In the genomic region with DNA sequence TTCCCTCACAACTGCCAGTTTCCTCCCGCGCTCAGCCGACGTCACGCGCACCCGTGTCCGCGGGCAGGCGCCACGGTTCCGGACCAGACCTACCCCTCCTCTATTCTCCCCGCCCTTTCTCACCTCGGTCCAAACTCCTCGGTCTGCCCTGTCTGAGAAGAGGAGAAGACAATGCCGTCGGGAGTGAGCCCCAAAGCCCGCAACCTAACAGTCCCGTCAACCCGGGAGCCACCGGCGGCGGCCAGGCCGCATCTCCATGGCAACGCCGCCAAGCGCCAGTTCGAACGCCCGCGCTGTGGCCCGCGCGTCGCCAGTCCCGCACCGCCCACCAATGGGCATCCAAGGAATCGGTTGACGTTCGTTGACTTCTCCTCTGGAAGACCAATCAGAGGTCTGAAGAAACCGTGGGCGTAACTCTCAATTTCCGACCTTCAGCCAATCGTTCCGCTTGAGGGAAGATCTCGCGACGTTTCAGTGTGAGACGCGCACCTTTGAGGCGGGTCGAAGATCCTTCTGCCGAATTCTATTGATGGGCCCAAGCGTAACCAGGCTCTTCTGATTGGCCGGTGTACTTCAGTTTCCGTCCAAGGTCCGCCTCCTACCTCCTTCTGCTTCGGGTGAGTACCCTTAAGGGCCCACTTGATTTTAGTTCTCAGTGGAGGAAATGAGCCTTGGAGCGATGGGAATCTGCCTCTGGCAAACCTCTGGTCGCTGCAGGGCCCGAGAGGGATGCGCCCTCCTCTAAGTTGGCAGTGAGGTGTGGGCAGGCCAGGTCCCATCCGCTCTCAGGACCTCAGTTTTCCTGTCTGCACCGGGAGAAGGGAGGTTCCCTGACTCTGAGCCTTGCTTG, we compare ENCODE assay signal across 1 cellular context.
TF ChIP-seq lines count a peak whose summit lies in the region.

KIF24 (minus strand) TSS at position 286 of the 850 bp plus-strand sequence. CDS start 17,922 bp downstream, outside the sequence.
NUDT2 (plus strand) TSS at position 587 of the 850 bp plus-strand sequence. CDS start 9,471 bp downstream, outside the sequence.

TF ChIP-seq in HepG2, 621 proteins besides CTCF, POLR2A, EP300 and RAD21 (continued from another document and continues in another):
- TF ChIP-seq, protein P1, sequence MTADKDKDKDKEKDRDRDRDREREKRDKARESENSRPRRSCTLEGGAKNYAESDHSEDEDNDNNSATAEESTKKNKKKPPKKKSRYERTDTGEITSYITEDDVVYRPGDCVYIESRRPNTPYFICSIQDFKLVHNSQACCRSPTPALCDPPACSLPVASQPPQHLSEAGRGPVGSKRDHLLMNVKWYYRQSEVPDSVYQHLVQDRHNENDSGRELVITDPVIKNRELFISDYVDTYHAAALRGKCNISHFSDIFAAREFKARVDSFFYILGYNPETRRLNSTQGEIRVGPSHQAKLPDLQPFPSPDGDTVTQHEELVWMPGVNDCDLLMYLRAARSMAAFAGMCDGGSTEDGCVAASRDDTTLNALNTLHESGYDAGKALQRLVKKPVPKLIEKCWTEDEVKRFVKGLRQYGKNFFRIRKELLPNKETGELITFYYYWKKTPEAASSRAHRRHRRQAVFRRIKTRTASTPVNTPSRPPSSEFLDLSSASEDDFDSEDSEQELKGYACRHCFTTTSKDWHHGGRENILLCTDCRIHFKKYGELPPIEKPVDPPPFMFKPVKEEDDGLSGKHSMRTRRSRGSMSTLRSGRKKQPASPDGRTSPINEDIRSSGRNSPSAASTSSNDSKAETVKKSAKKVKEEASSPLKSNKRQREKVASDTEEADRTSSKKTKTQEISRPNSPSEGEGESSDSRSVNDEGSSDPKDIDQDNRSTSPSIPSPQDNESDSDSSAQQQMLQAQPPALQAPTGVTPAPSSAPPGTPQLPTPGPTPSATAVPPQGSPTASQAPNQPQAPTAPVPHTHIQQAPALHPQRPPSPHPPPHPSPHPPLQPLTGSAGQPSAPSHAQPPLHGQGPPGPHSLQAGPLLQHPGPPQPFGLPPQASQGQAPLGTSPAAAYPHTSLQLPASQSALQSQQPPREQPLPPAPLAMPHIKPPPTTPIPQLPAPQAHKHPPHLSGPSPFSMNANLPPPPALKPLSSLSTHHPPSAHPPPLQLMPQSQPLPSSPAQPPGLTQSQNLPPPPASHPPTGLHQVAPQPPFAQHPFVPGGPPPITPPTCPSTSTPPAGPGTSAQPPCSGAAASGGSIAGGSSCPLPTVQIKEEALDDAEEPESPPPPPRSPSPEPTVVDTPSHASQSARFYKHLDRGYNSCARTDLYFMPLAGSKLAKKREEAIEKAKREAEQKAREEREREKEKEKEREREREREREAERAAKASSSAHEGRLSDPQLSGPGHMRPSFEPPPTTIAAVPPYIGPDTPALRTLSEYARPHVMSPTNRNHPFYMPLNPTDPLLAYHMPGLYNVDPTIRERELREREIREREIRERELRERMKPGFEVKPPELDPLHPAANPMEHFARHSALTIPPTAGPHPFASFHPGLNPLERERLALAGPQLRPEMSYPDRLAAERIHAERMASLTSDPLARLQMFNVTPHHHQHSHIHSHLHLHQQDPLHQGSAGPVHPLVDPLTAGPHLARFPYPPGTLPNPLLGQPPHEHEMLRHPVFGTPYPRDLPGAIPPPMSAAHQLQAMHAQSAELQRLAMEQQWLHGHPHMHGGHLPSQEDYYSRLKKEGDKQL (CRISPR knock-in tag; IDR thresholded peaks at IDR 0.05; ENCODE audit: low read depth): no peak
- TF ChIP-seq FOSL2 (CRISPR knock-in tag; IDR thresholded peaks at IDR 0.05): 0 out of 2 replicates have a peak, but pooled peaks have one; percentile 5
- no peak for TF ChIP-seq KDM6A (CRISPR knock-in tag; IDR thresholded peaks at IDR 0.05; ENCODE audit: low read depth)
- TF ChIP-seq ZNF256 (CRISPR knock-in tag; conservative IDR thresholded peaks at IDR 0.05): no peak
- TF ChIP-seq ZNF331 (CRISPR knock-in tag; IDR thresholded peaks at IDR 0.05): no peak
- TF ChIP-seq ZNF333 (CRISPR knock-in tag; IDR thresholded peaks at IDR 0.05; ENCODE audit: borderline replicate concordance): peak; percentile 81; the same call in 1 of the 2 replicates
- TF ChIP-seq KLF11 (CRISPR knock-in tag; IDR thresholded peaks at IDR 0.05): peak; percentile 74; the same call in 1 of the 2 replicates
- TF ChIP-seq, protein P2, sequence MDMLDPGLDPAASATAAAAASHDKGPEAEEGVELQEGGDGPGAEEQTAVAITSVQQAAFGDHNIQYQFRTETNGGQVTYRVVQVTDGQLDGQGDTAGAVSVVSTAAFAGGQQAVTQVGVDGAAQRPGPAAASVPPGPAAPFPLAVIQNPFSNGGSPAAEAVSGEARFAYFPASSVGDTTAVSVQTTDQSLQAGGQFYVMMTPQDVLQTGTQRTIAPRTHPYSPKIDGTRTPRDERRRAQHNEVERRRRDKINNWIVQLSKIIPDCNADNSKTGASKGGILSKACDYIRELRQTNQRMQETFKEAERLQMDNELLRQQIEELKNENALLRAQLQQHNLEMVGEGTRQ (IDR thresholded peaks at IDR 0.05; ENCODE audit: low read depth, low read length): no peak
- TF ChIP-seq, protein P2 (CRISPR knock-in tag; IDR thresholded peaks at IDR 0.05; ENCODE audit: borderline replicate concordance): no peak
- TF ChIP-seq, protein P3, sequence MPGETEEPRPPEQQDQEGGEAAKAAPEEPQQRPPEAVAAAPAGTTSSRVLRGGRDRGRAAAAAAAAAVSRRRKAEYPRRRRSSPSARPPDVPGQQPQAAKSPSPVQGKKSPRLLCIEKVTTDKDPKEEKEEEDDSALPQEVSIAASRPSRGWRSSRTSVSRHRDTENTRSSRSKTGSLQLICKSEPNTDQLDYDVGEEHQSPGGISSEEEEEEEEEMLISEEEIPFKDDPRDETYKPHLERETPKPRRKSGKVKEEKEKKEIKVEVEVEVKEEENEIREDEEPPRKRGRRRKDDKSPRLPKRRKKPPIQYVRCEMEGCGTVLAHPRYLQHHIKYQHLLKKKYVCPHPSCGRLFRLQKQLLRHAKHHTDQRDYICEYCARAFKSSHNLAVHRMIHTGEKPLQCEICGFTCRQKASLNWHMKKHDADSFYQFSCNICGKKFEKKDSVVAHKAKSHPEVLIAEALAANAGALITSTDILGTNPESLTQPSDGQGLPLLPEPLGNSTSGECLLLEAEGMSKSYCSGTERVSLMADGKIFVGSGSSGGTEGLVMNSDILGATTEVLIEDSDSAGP (CRISPR knock-in tag; IDR thresholded peaks at IDR 0.05; ENCODE audit: borderline replicate concordance): peak; percentile 87
- TF ChIP-seq ARNT2 (CRISPR knock-in tag; IDR thresholded peaks at IDR 0.05; ENCODE audit: low read depth): peak; percentile 92
- TF ChIP-seq NKX3-1 (CRISPR knock-in tag; IDR thresholded peaks at IDR 0.05): no peak
- no peak for TF ChIP-seq ZNF615 (CRISPR knock-in tag; IDR thresholded peaks at IDR 0.05; ENCODE audit: borderline replicate concordance)
- no peak for TF ChIP-seq MYNN (CRISPR knock-in tag; IDR thresholded peaks at IDR 0.05; ENCODE audit: low read depth)
- no peak; the same call in 1 of the 2 replicates for TF ChIP-seq ZSCAN21 (CRISPR knock-in tag; IDR thresholded peaks at IDR 0.05; ENCODE audit: borderline replicate concordance)
- peak; percentile 94 for TF ChIP-seq DRAP1 (CRISPR knock-in tag; IDR thresholded peaks at IDR 0.05)
- TF ChIP-seq ATAD3A (CRISPR knock-in tag; IDR thresholded peaks at IDR 0.05): no peak
- TF ChIP-seq SPEN (CRISPR knock-in tag; IDR thresholded peaks at IDR 0.05; ENCODE audit: low read depth): peak; percentile 71
- no peak for TF ChIP-seq SMAD9 (CRISPR knock-in tag; IDR thresholded peaks at IDR 0.05)
- no peak for TF ChIP-seq NCOA5 (CRISPR knock-in tag; IDR thresholded peaks at IDR 0.05)
- peak; percentile 20; the same call in 1 of the 2 replicates for TF ChIP-seq ZNF639 (CRISPR knock-in tag; conservative IDR thresholded peaks at IDR 0.05)
- TF ChIP-seq TFAP4 (IDR thresholded peaks at IDR 0.05; ENCODE audit: borderline replicate concordance, low read depth): peak; percentile 26; the same call in 1 of the 2 replicates
- TF ChIP-seq ZNF337 (CRISPR knock-in tag; IDR thresholded peaks at IDR 0.05; ENCODE audit: borderline replicate concordance, low read depth): no peak
- TF ChIP-seq, protein P4, sequence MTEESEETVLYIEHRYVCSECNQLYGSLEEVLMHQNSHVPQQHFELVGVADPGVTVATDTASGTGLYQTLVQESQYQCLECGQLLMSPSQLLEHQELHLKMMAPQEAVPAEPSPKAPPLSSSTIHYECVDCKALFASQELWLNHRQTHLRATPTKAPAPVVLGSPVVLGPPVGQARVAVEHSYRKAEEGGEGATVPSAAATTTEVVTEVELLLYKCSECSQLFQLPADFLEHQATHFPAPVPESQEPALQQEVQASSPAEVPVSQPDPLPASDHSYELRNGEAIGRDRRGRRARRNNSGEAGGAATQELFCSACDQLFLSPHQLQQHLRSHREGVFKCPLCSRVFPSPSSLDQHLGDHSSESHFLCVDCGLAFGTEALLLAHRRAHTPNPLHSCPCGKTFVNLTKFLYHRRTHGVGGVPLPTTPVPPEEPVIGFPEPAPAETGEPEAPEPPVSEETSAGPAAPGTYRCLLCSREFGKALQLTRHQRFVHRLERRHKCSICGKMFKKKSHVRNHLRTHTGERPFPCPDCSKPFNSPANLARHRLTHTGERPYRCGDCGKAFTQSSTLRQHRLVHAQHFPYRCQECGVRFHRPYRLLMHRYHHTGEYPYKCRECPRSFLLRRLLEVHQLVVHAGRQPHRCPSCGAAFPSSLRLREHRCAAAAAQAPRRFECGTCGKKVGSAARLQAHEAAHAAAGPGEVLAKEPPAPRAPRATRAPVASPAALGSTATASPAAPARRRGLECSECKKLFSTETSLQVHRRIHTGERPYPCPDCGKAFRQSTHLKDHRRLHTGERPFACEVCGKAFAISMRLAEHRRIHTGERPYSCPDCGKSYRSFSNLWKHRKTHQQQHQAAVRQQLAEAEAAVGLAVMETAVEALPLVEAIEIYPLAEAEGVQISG (CRISPR knock-in tag; IDR thresholded peaks at IDR 0.05): no peak
- no peak for TF ChIP-seq NAIF1 (CRISPR knock-in tag; IDR thresholded peaks at IDR 0.05; ENCODE audit: borderline replicate concordance)
- peak; percentile 99 for TF ChIP-seq TFDP2 (CRISPR knock-in tag; IDR thresholded peaks at IDR 0.05)
- no peak; the same call in 1 of the 2 replicates for TF ChIP-seq RXRA (CRISPR knock-in tag; IDR thresholded peaks at IDR 0.05)
- peak; percentile 46 for TF ChIP-seq SALL1 (CRISPR knock-in tag; IDR thresholded peaks at IDR 0.05)
- no peak for TF ChIP-seq HNF4G (IDR thresholded peaks at IDR 0.05; ENCODE audit: borderline replicate concordance, low read depth, low read length)
- no peak for TF ChIP-seq HNF4G (CRISPR knock-in tag; IDR thresholded peaks at IDR 0.05; ENCODE audit: borderline replicate concordance, low read depth)
- TF ChIP-seq SRY (CRISPR knock-in tag; IDR thresholded peaks at IDR 0.05): no peak
- peak; percentile 10; the same call in 1 of the 2 replicates for TF ChIP-seq ZNF362 (CRISPR knock-in tag; IDR thresholded peaks at IDR 0.05; ENCODE audit: borderline replicate concordance)
- TF ChIP-seq TARDBP (CRISPR knock-in tag; IDR thresholded peaks at IDR 0.05): 0 out of 2 replicates have a peak, but pooled peaks have one; percentile 33
- TF ChIP-seq ZMYM3 (CRISPR knock-in tag; IDR thresholded peaks at IDR 0.05): no peak
- no peak for TF ChIP-seq HOXA9 (CRISPR knock-in tag; IDR thresholded peaks at IDR 0.05; ENCODE audit: borderline replicate concordance)
- no peak for TF ChIP-seq FOXC1 (CRISPR knock-in tag; IDR thresholded peaks at IDR 0.05; ENCODE audit: borderline replicate concordance)
- TF ChIP-seq ZNF12 (CRISPR knock-in tag; IDR thresholded peaks at IDR 0.05): no peak
